ENCODE assay signal across 8 cellular contexts in genomic region chr1:36083635-36084501, GRCh38. TPM values are rescaled to one million over a fixed set of nuclear protein-coding genes. Genes with fewer than 3 reads are reported as not detected.
DNase-seq lines count a peak whose midpoint lies in the region; ATAC-seq, FAIRE-seq and TF ChIP-seq lines count a peak whose summit lies in the region.

TSS of gene TEKT2 (plus strand) at chr1:36084094. CDS start at chr1:36084922, 828 bp downstream.

- no peak for FAIRE-seq in D721Med (lab: Jason Lieb, UNC)
- no peak for FAIRE-seq in kidney (lab: Jason Lieb, UNC)
- FAIRE-seq in RCC 7860 (lab: Jason Lieb, UNC): no peak

- DNase-seq in D721Med (ENCODE audit: insufficient read length, low spot score): peak; percentile 97
- peak; percentile 79 to 87 for DNase-seq in NCI-H1930 (lab: John Stamatoyannopoulos, UW)
- DNase-seq in body of pancreas: peak; percentile 52 to 67 (median 58)
- DNase-seq in kidney: peak; percentile 86
- DNase-seq in substantia nigra (lab: John Stamatoyannopoulos, UW): peak in 33 of 49 donors; percentile 18 to 87 (median 46)
- DNase-seq in RCC 7860 (ENCODE audit: low spot score): no peak

- H3K27ac ChIP-seq in body of pancreas: peak within 1 kb of the TSS; percentile 30 to 76 (median 69)
- H3K27ac ChIP-seq in kidney (ENCODE audit: low read depth in 2 of 2, low read length in 2 of 2): no peak within 1 kb of the TSS
- H3K27ac ChIP-seq in substantia nigra (ENCODE audit: low read depth, low read length, poor library complexity, severe bottlenecking): peak within 1 kb of the TSS; percentile 61

- ATAC-seq in body of pancreas (peak; percentile 37), GM18519 (IDR thresholded peaks at IDR 0.05; ENCODE audit: low FRiP score, unreplicated experiment) (no peak), GM19328 (IDR thresholded peaks at IDR 0.05; ENCODE audit: unreplicated experiment) (no peak)

- H3K9ac ChIP-seq in kidney (ENCODE audit: low read length in 2 of 2): peak within 1 kb of the TSS in 1 of 2 donors; percentile 73

- TF ChIP-seq POLR2A in body of pancreas (IDR thresholded peaks at IDR 0.05): peak in 1 of 3 donors; percentile 39

- TF ChIP-seq CTCF in D721Med (IDR thresholded peaks at IDR 0.05; ENCODE audit: insufficient read depth, missing control alignments) (peak; percentile 2), body of pancreas (IDR thresholded peaks at IDR 0.05) (no peak), kidney (IDR thresholded peaks at IDR 0.05; ENCODE audit: borderline replicate concordance, extremely low read depth, insufficient read depth) (no peak)

- intact Hi-C loops in body of pancreas (cut with DNase I) (no loop called here), kidney (cut with DNase I) (no loop called here)

- WGBS in body of pancreas, 2 donors: 12 to 28% methylated on average over 27 to 59 of the region's 59 CpGs

- H3K9me3 ChIP-seq in body of pancreas (no peaks in the 10 kb centered on the region), kidney (ENCODE audit: control insufficient read depth in 1 of 2, low read length in 2 of 2) (no peaks in the 10 kb centered on the region)

- H3K4me3 ChIP-seq in body of pancreas (peak within 1 kb of the TSS; percentile 27 to 38), kidney (ENCODE audit: low read length in 2 of 2) (peak within 1 kb of the TSS; percentile 64)

- H3K36me3 ChIP-seq in body of pancreas (replicated peaks in 1 of 2; ENCODE audit: insufficient read depth in 1 of 2, low read depth in 2 of 2) (no peaks in the 10 kb centered on the region), kidney (ENCODE audit: control insufficient read depth in 1 of 2, insufficient read depth in 2 of 2, low read length in 2 of 2) (no peaks in the 10 kb centered on the region)

- H3K4me1 ChIP-seq in body of pancreas (peaks cover 20% of the 10 kb centered on the region), kidney (ENCODE audit: control insufficient read depth in 1 of 2, insufficient read depth in 1 of 2, low read depth in 1 of 2, low read length in 2 of 2) (peaks cover 3 to 4% of the 10 kb centered on the region in 2 donors)

- no peaks in the 10 kb centered on the region for H3K27me3 ChIP-seq in body of pancreas

RNA-seq across cellular contexts. Expression of gene TEKT2, which starts in this region (rescaled TPM):
- total RNA-seq in body of pancreas: 1 to 10 TPM; 1.3 to 1.6 TPM
- 5.7 TPM for total RNA-seq in kidney
- polyA plus RNA-seq in kidney (ENCODE audit: insufficient read depth, low read depth, low replicate concordance): 2.4 TPM

Comparison
In these comparisons a context has a peak if more than half of its experiments do, and no peak if none do; other contexts are left out.
1. H3K27ac ChIP-seq: peak in body of pancreas (4 of 4) and substantia nigra (single experiment); none in kidney (0 of 2).